24 cellular contexts compared by ENCODE assay signal in genomic region chr2:207716061-207716460, GRCh38.
"Had no signal": no experiment of that assay in that cellular context is flagged by ENCODE, and none has a peak within 500 bp of the region (broad histone marks: within the 10 kb centered on the region; RNA-seq: fewer than 3 reads in every experiment).

No MANE protein-coding gene starts in this region.

- H3K27ac ChIP-seq: colonic mucosa, coronary artery, dorsolateral prefrontal cortex, epithelial cell of prostate, esophagus muscularis mucosa, esophagus squamous epithelium, foreskin keratinocyte, gastrocnemius medialis, gastroesophageal sphincter, heart left ventricle had no signal

- H3K36me3 ChIP-seq: colonic mucosa, esophagus squamous epithelium, gastrocnemius medialis, gastroesophageal sphincter had no signal

- H3K4me3 ChIP-seq: colonic mucosa, coronary artery, dorsolateral prefrontal cortex, esophagus muscularis mucosa, esophagus squamous epithelium, gastrocnemius medialis, gastroesophageal sphincter, heart left ventricle had no signal

- H3K4me1 ChIP-seq: colonic mucosa, foreskin keratinocyte had no signal

- ATAC-seq: effector memory CD8-positive, alpha-beta T cell; esophagus mucosa; foreskin keratinocyte; gastrocnemius medialis; gastroesophageal sphincter; heart left ventricle had no signal

- H3K27me3 ChIP-seq: colonic mucosa, dorsolateral prefrontal cortex, esophagus muscularis mucosa, esophagus squamous epithelium, foreskin keratinocyte, gastrocnemius medialis, gastroesophageal sphincter, heart left ventricle had no signal

- H3K9me3 ChIP-seq: colonic mucosa, esophagus muscularis mucosa, esophagus squamous epithelium, gastrocnemius medialis, gastroesophageal sphincter, heart left ventricle had no signal

- H3K9me3 Mint-ChIP-seq: dendritic cell treated with granulocyte-macrophage colony-stimulating factor and Interleukin-4, amounts not matched to agents 40 ng/mL and 50 ng/mL, for 4 days; effector memory CD8-positive, alpha-beta T cell; endodermal cell had no signal

- H3K27me3 Mint-ChIP-seq: dendritic cell treated with granulocyte-macrophage colony-stimulating factor and Interleukin-4, amounts not matched to agents 40 ng/mL and 50 ng/mL, for 4 days; effector memory CD8-positive, alpha-beta T cell had no signal

- DNase-seq: colonic mucosa; cortex of kidney; dermis blood vessel endothelial cell; dorsolateral prefrontal cortex; effector CD4-positive, alpha-beta T cell; effector CD8-positive, alpha-beta T cell; effector memory CD4-positive, alpha-beta T cell; effector memory CD8-positive, alpha-beta T cell; endodermal cell; erythroblast; esophagus squamous epithelium; foreskin fibroblast; foreskin keratinocyte; foreskin melanocyte; gastrocnemius medialis; glutamatergic neuron; head of caudate nucleus; heart left ventricle had no signal

- H3K27ac Mint-ChIP-seq: dendritic cell treated with granulocyte-macrophage colony-stimulating factor and Interleukin-4, amounts not matched to agents 40 ng/mL and 50 ng/mL, for 4 days; effector memory CD8-positive, alpha-beta T cell; endodermal cell had no signal

- H3K4me3 Mint-ChIP-seq: dendritic cell treated with granulocyte-macrophage colony-stimulating factor and Interleukin-4, amounts not matched to agents 40 ng/mL and 50 ng/mL, for 4 days; effector memory CD8-positive, alpha-beta T cell; endodermal cell had no signal
